In genomic region chr1:32200226-32201010, GRCh38 we compare ENCODE assay signal across 8 cellular contexts. TPM values are rescaled to one million over a fixed set of nuclear protein-coding genes. Genes with fewer than 3 reads are reported as not detected.
DNase-seq lines count a peak whose midpoint lies in the region; ATAC-seq and TF ChIP-seq lines count a peak whose summit lies in the region.

Gene CCDC28B, plus strand, starts transcription at chr1:32200595. Its CDS starts 1,341 bp downstream, at chr1:32201936.

- DNase-seq in GM10248 (ENCODE audit: extremely low spot score) (peak; percentile 78), adipocyte (ENCODE audit: low read depth) (peak; percentile 86), head of caudate nucleus (peak; percentile 28 to 82 (median 66)), omental fat pad (ENCODE audit: low spot score) (peak; percentile 69), upper lobe of right lung (peak; percentile 72)

- no peaks in the 10 kb centered on the region for H3K9me2 ChIP-seq in Loucy (replicated peaks; ENCODE audit: low read depth, low read length)

- H3K9me3 ChIP-seq in Loucy (ENCODE audit: insufficient read depth, low read depth, low read length): no peaks in the 10 kb centered on the region
- no peaks in the 10 kb centered on the region for H3K9me3 ChIP-seq in adipocyte (ENCODE audit: control insufficient read depth, low read length)
- H3K9me3 ChIP-seq in upper lobe of right lung: no peaks in the 10 kb centered on the region

- H3K36me3 ChIP-seq in Loucy (ENCODE audit: insufficient read depth, low read length) (peaks cover 13% of the 10 kb centered on the region; the same call in 1 of the 2 replicates), adipocyte (ENCODE audit: control insufficient read depth, insufficient read depth, low read length, severe bottlenecking) (peaks cover 32% of the 10 kb centered on the region), upper lobe of right lung (peaks cover 22% of the 10 kb centered on the region)

- ATAC-seq in SK-N-SH treated with all-trans-retinoic acid at 6 μM for 48 hours (peak; percentile 60), omental fat pad (ENCODE audit: low FRiP score) (peak; percentile 52), upper lobe of right lung (peak; percentile 37), HG02973 (IDR thresholded peaks at IDR 0.05; ENCODE audit: unreplicated experiment) (no peak)

- peaks cover 55% of the 10 kb centered on the region for H3K4me1 ChIP-seq in Loucy (ENCODE audit: insufficient read depth, low read length, poor library complexity, severe bottlenecking)
- H3K4me1 ChIP-seq in adipocyte (ENCODE audit: control insufficient read depth, insufficient read depth, low read length): peaks cover 47% of the 10 kb centered on the region
- H3K4me1 ChIP-seq in upper lobe of right lung: peaks cover 26% of the 10 kb centered on the region

- H3F3A ChIP-seq in Loucy (ENCODE audit: low read depth): peaks cover 3% of the 10 kb centered on the region; the same call in 1 of the 2 replicates

- TF ChIP-seq CTCF in GM10248 (IDR thresholded peaks at IDR 0.05; ENCODE audit: control extremely low read depth, extremely low read depth, low read depth, missing control alignments) (no peak), Loucy (conservative IDR thresholded peaks at IDR 0.05; ENCODE audit: low read length) (no peak), omental fat pad (IDR thresholded peaks at IDR 0.05) (no peak), upper lobe of right lung (IDR thresholded peaks at IDR 0.05) (no peak)

- H4K20me1 ChIP-seq in Loucy (ENCODE audit: insufficient read depth, low read length, poor library complexity, severe bottlenecking): peaks cover 34% of the 10 kb centered on the region

- no peaks in the 10 kb centered on the region for H3K27me3 ChIP-seq in Loucy (ENCODE audit: insufficient read depth, low read length, poor library complexity, severe bottlenecking)
- H3K27me3 ChIP-seq in adipocyte (replicated peaks; ENCODE audit: control insufficient read depth, insufficient read depth, low read length): no peaks in the 10 kb centered on the region
- H3K27me3 ChIP-seq in upper lobe of right lung: no peaks in the 10 kb centered on the region

- POLR2A ChIA-PET in GM10248 (lab: Yijun Ruan, JAX): interaction anchor here (0.5 to 2.4 kb wide), 7 partner anchors 10 to 194 kb away, joined by 3 to 13 read pairs (median 3); partner anchors contain the start of genes BSDC1, KPNA6, MARCKSL1 and TXLNA

- H3K9ac ChIP-seq in Loucy (ENCODE audit: low read depth, low read length, poor library complexity, severe bottlenecking): peak within 1 kb of the TSS; percentile 71
- peak within 1 kb of the TSS; percentile 75 for H3K9ac ChIP-seq in adipocyte (ENCODE audit: low read length)

- H3K4me2 ChIP-seq in Loucy (ENCODE audit: low read depth, low read length, poor library complexity, severe bottlenecking): peak within 1 kb of the TSS; percentile 93

- peaks cover 11% of the 10 kb centered on the region; the same call in 1 of the 2 replicates for H3K79me2 ChIP-seq in Loucy (ENCODE audit: insufficient read depth, low read length)

- intact Hi-C loops in head of caudate nucleus (cut with DNase I): no loop called here
- intact Hi-C loops in upper lobe of right lung (cut with DNase I): no loop called here

- H3K27ac ChIP-seq in upper lobe of right lung: peak within 1 kb of the TSS; percentile 63

- CTCF ChIA-PET in GM10248 (lab: Yijun Ruan, JAX): interaction anchor here (0.8 to 3.3 kb wide), 10 partner anchors 8 to 117 kb away, joined by 3 to 30 read pairs (median 4); partner anchors contain the start of gene TXLNA

- peak within 1 kb of the TSS; percentile 74 for H2AFZ ChIP-seq in Loucy (ENCODE audit: low read length)

- H3K4me3 ChIP-seq in Loucy (ENCODE audit: low read length, poor library complexity, severe bottlenecking): peak within 1 kb of the TSS; percentile 81
- peak within 1 kb of the TSS; percentile 83 for H3K4me3 ChIP-seq in adipocyte (ENCODE audit: low read length)
- peak within 1 kb of the TSS; percentile 65 for H3K4me3 ChIP-seq in upper lobe of right lung

TF ChIP-seq in SK-N-SH treated with all-trans-retinoic acid at 6 μM for 48 hours, 23 proteins besides CTCF, POLR2A, EP300 and RAD21:
- TF ChIP-seq RARB (CRISPR knock-in tag; IDR thresholded peaks at IDR 0.05) (no peak), CSRNP3 (CRISPR knock-in tag; IDR thresholded peaks at IDR 0.05) (0 out of 2 replicates have a peak, but pooled peaks have one; percentile 6)

RNA-seq across cellular contexts. Expression of gene CCDC28B, which starts in this region (rescaled TPM):
- total RNA-seq in omental fat pad (1 to 10 TPM; 2.6 to 5.5 (median 3.1) TPM), upper lobe of right lung (2.7 TPM)
